ENCODE assay signal across 9 cellular contexts in genomic region chr16:57799619-57800212, GRCh38. TPM values are rescaled to one million over a fixed set of nuclear protein-coding genes. Genes with fewer than 3 reads are reported as not detected.
DNase-seq lines count a peak whose midpoint lies in the region; ATAC-seq lines count a peak whose summit lies in the region.
"Had no signal": no experiment of that assay in that cellular context is flagged by ENCODE, and none has a peak within 500 bp of the region (broad histone marks: within the 10 kb centered on the region; RNA-seq: fewer than 3 reads in every experiment).

No MANE protein-coding gene starts in this region.

- H3K4me2 ChIP-seq in neuronal stem cell (ENCODE audit: insufficient read depth, low read length, poor library complexity, severe bottlenecking) = no peak overlapping the region

- H3K9ac ChIP-seq in neuronal stem cell (ENCODE audit: low read depth, low read length, poor library complexity) = no peak overlapping the region

- H3K27ac Mint-ChIP-seq in dendritic cell treated with granulocyte-macrophage colony-stimulating factor and Interleukin-4, amounts not matched to agents 40 ng/mL and 50 ng/mL, for 4 days = peak overlapping the region; percentile 75

- no peak overlapping the region for H4K91ac ChIP-seq in neuronal stem cell (ENCODE audit: low read depth, low read length, poor library complexity)

- H2BK120ac ChIP-seq in neuronal stem cell (ENCODE audit: low read depth, low read length) = no peak overlapping the region

- H3K27me3 ChIP-seq in neuronal stem cell (ENCODE audit: control insufficient read depth in 3 of 3, insufficient read depth in 3 of 3, low read depth in 1 of 3, low read length in 3 of 3) = peaks cover 0 to 45% (median 0%) of the 10 kb centered on the region in 3 experiments

- intact Hi-C loops in dendritic cell treated with granulocyte-macrophage colony-stimulating factor and Interleukin-4, amounts not matched to agents 40 ng/mL and 50 ng/mL, for 4 days (cut with micrococcal nuclease) = loop anchor here (5.0 to 10.0 kb wide), 4 partner anchors 65 to 328 kb away; partner anchors contain the start of genes CFAP20, USB1 and ZNF319

- peak overlapping the region; percentile 21 for H3K18ac ChIP-seq in neuronal stem cell (ENCODE audit: low read length)

- no peaks in the 10 kb centered on the region for H3K27me3 Mint-ChIP-seq in dendritic cell treated with granulocyte-macrophage colony-stimulating factor and Interleukin-4, amounts not matched to agents 40 ng/mL and 50 ng/mL, for 4 days

- no peaks in the 10 kb centered on the region for H3K36me3 ChIP-seq in neuronal stem cell (replicated peaks in 1 of 2; ENCODE audit: control insufficient read depth in 2 of 2, insufficient read depth in 2 of 2, low read length in 2 of 2)

- WGBS in neuronal stem cell (ENCODE audit: extremely low coverage in 2 of 2, insufficient read length in 2 of 2, insufficient replicate concordance in 1 of 2), 2 donors = no CpG with 5 or more reads among the region's 5 CpGs

- no peaks in the 10 kb centered on the region for H3K9me3 Mint-ChIP-seq in dendritic cell treated with granulocyte-macrophage colony-stimulating factor and Interleukin-4, amounts not matched to agents 40 ng/mL and 50 ng/mL, for 4 days

- peak overlapping the region; percentile 69 for H3K4me3 Mint-ChIP-seq in dendritic cell treated with granulocyte-macrophage colony-stimulating factor and Interleukin-4, amounts not matched to agents 40 ng/mL and 50 ng/mL, for 4 days

- H3K4me1 Mint-ChIP-seq in dendritic cell treated with granulocyte-macrophage colony-stimulating factor and Interleukin-4, amounts not matched to agents 40 ng/mL and 50 ng/mL, for 4 days (ENCODE audit: low read depth) = peaks cover 66% of the 10 kb centered on the region

- H3K14ac ChIP-seq in neuronal stem cell (ENCODE audit: low read length) = no peak overlapping the region

- H2BK15ac ChIP-seq in neuronal stem cell (ENCODE audit: low read length) = no peak overlapping the region

- H2BK5ac ChIP-seq in neuronal stem cell (ENCODE audit: low read length) = no peak overlapping the region

- no peak overlapping the region for H3K27ac ChIP-seq in neuronal stem cell (replicated peaks; ENCODE audit: low read length)

- ATAC-seq in GM21737 (IDR thresholded peaks at IDR 0.05; ENCODE audit: unreplicated experiment) = no peak

- no peak overlapping the region for H3K4ac ChIP-seq in neuronal stem cell (ENCODE audit: low read length)

- H3K79me1 ChIP-seq in neuronal stem cell (ENCODE audit: low read depth, low read length) = no peaks in the 10 kb centered on the region

- DNase-seq in CMK (ENCODE audit: low read depth) (peak; percentile 61), neuronal stem cell (ENCODE audit: low spot score) (no peak), NOMO-1 (lab: John Stamatoyannopoulos, UW; ENCODE audit: unreplicated experiment in 2 of 2) (no peak)
- peak; percentile 46 for DNase-seq in Jurkat, Clone E6-1 (ENCODE audit: low read depth, low spot score)
- no peak for DNase-seq in stimulated activated CD4-positive, alpha-beta T cell treated with anti-CD3 and anti-CD28 coated beads, Interleukin-4, amount 100 ng/mL, for 1 hour
- DNase-seq in stimulated activated CD4-positive, alpha-beta T cell treated with anti-CD3 and anti-CD28 coated beads, Interleukin-12 subunit alpha, Interleukin-12 subunit beta, amount 100 ng/mL, for 4 hours = no peak
- DNase-seq: SIG-M5 had no signal

- H4K8ac ChIP-seq in neuronal stem cell (ENCODE audit: low read depth, low read length) = no peak overlapping the region

- H3K4me1 ChIP-seq in neuronal stem cell (ENCODE audit: control insufficient read depth in 2 of 2, insufficient read depth in 1 of 2, low read depth in 1 of 2, low read length in 2 of 2) = peaks cover 25 to 34% of the 10 kb centered on the region in 2 donors

- no peaks in the 10 kb centered on the region for H3K9me3 ChIP-seq in neuronal stem cell (replicated peaks in 1 of 2; ENCODE audit: control insufficient read depth in 2 of 2, insufficient read depth in 1 of 2, low read depth in 1 of 2, low read length in 2 of 2)

- H3K4me3 ChIP-seq in Jurkat, Clone E6-1 (ENCODE audit: low read length) = no peak overlapping the region
- H3K4me3 ChIP-seq in neuronal stem cell (ENCODE audit: low read length in 2 of 2) = no peak overlapping the region

- peaks cover 47% of the 10 kb centered on the region for H3K36me3 Mint-ChIP-seq in dendritic cell treated with granulocyte-macrophage colony-stimulating factor and Interleukin-4, amounts not matched to agents 40 ng/mL and 50 ng/mL, for 4 days (ENCODE audit: low read depth)

- H2AFZ ChIP-seq in neuronal stem cell (ENCODE audit: low read length) = no peak overlapping the region

- H2AK5ac ChIP-seq in neuronal stem cell (ENCODE audit: low read depth, low read length) = no peak overlapping the region

- H2BK12ac ChIP-seq in neuronal stem cell (ENCODE audit: low read length) = no peak overlapping the region

- H3K23ac ChIP-seq in neuronal stem cell (ENCODE audit: low read depth, low read length, poor library complexity) = no peak overlapping the region

RNA-seq across cellular contexts. Expression of gene KIFC3, which starts 2.6 kb away (rescaled TPM):
- polyA plus RNA-seq in Jurkat, Clone E6-1 (2012; ENCODE audit: insufficient read depth, insufficient read length) = 2.4 TPM
- polyA plus RNA-seq in neuronal stem cell (2013, experiment 1 of 2) = 1.3 TPM
- polyA plus RNA-seq in neuronal stem cell (2013, experiment 2 of 2) = 1.1 TPM

Comparison
In these comparisons a context has a peak if more than half of its experiments do, and no peak if none do; other contexts are left out.
1. DNase-seq: peak in CMK (single experiment) and Jurkat, Clone E6-1 (single experiment); none in neuronal stem cell (single experiment), stimulated activated CD4-positive, alpha-beta T cell treated with anti-CD3 and anti-CD28 coated beads, Interleukin-4, amount 100 ng/mL, for 1 hour (single experiment), stimulated activated CD4-positive, alpha-beta T cell treated with anti-CD3 and anti-CD28 coated beads, Interleukin-12 subunit alpha, Interleukin-12 subunit beta, amount 100 ng/mL, for 4 hours (single experiment) and NOMO-1 (0 of 2).